In genomic region chr1:8061210-8061609, GRCh38 we compare ENCODE assay signal across 9 cellular contexts. TPM values are rescaled to one million over a fixed set of nuclear protein-coding genes. Genes with fewer than 3 reads are reported as not detected.
DNase-seq lines count a peak whose midpoint lies in the region; ATAC-seq, FAIRE-seq and TF ChIP-seq lines count a peak whose summit lies in the region.
"Had no signal": no experiment of that assay in that cellular context is flagged by ENCODE, and none has a peak within 500 bp of the region (broad histone marks: within the 10 kb centered on the region; RNA-seq: fewer than 3 reads in every experiment).

No MANE protein-coding gene starts in this region.

- H3K9ac ChIP-seq in H1 (replicated peaks in 1 of 4; ENCODE audit: extremely low read depth in 1 of 4, low read depth in 3 of 4, low read length in 3 of 4), result no peak overlapping the region

- H2BK15ac ChIP-seq in H1 (ENCODE audit: low read length), result no peak overlapping the region

- no peaks in the 10 kb centered on the region for H3K4me1 ChIP-seq in H1 (replicated peaks in 1 of 4; ENCODE audit: control insufficient read depth in 3 of 4, insufficient read depth in 4 of 4, low read length in 3 of 4)

- H3K14ac ChIP-seq in H1 (ENCODE audit: insufficient read length), result no peak overlapping the region

- H2BK12ac ChIP-seq in H1 (ENCODE audit: low read depth, low read length), result no peak overlapping the region

- CTCF ChIA-PET in AG04449 (lab: Yijun Ruan, JAX) (interaction anchor here (0.9 to 2.7 kb wide), 6 partner anchors 14 to 255 kb away, joined by 3 to 10 read pairs (median 4); no protein-coding TSS in a partner anchor), H1 (lab: Charles Lee; ENCODE audit: partially characterized antibody) (interaction anchor here (1.3 to 1.7 kb wide), 2 partner anchors 46 to 255 kb away, joined by 3 read pairs; no protein-coding TSS in a partner anchor)

- H3K9me3 ChIP-seq in H1 (ENCODE audit: insufficient read depth in 2 of 2, low read depth in 1 of 2, low read length in 1 of 2), result peaks cover 0 to 2% of the 10 kb centered on the region in 2 experiments; a peak in 1 of 4 replicates

- H2AFZ ChIP-seq in H1 (ENCODE audit: low read length), result peak overlapping the region; percentile 53; the same call in 1 of the 2 replicates

- no peak overlapping the region for H3K27ac ChIP-seq in H1 (ENCODE audit: low read depth, low read length)

- no peak overlapping the region for H3K56ac ChIP-seq in H1 (replicated peaks; ENCODE audit: insufficient read length, low read depth, low read length)

- no peak for TF ChIP-seq CTCF in AG04449 (IDR thresholded peaks at IDR 0.05; ENCODE audit: insufficient read depth, low read length, missing control alignments)
- TF ChIP-seq CTCF in LNCaP clone FGC (IDR thresholded peaks at IDR 0.05; ENCODE audit: control insufficient read depth, extremely low read depth, insufficient read depth), result no peak
- no peak for TF ChIP-seq CTCF in H1 (IDR thresholded peaks at IDR 0.05; ENCODE audit: control extremely low read depth in 1 of 3, insufficient read depth in 1 of 3, low read depth in 1 of 3, low read length in 3 of 3)

- no peak overlapping the region for H4K8ac ChIP-seq in H1 (ENCODE audit: extremely low read depth, insufficient read depth, low read length)

- TF ChIP-seq POLR2A in H1 (IDR thresholded peaks at IDR 0.05; ENCODE audit: control extremely low read depth in 1 of 2, low read depth in 2 of 2, low read length in 2 of 2), result no peak

- H2BK20ac ChIP-seq in H1 (ENCODE audit: low read length), result no peak overlapping the region

- H3K4me3 ChIP-seq in AG04449 (ENCODE audit: low read depth, low read length) (no peak overlapping the region), LNCaP clone FGC (ENCODE audit: low read depth, low read length) (no peak overlapping the region), H1 (ENCODE audit: extremely low read depth in 1 of 4, insufficient read depth in 2 of 4, low read depth in 3 of 4, low read length in 4 of 4) (no peak overlapping the region)

- H3K18ac ChIP-seq in H1 (ENCODE audit: extremely low read depth, low read length), result no peak overlapping the region

- TF ChIP-seq RAD21 in H1 (IDR thresholded peaks at IDR 0.05 in 1 of 2, conservative IDR thresholded peaks at IDR 0.05 in 1 of 2; ENCODE audit: low read depth in 2 of 2, low read length in 2 of 2), result no peak

- no peak overlapping the region for H4K5ac ChIP-seq in H1 (ENCODE audit: insufficient read length, low read depth, low read length)

- FAIRE-seq in H1 (lab: Jason Lieb, UNC), result no peak

- ATAC-seq in HG02884 (IDR thresholded peaks at IDR 0.05; ENCODE audit: unreplicated experiment), result no peak
- no peak for ATAC-seq in GM18868 (IDR thresholded peaks at IDR 0.05; ENCODE audit: unreplicated experiment)

- no peaks in the 10 kb centered on the region for H3K23me2 ChIP-seq in H1 (ENCODE audit: low read depth, low read length)

- DNase-seq in AG04449 (ENCODE audit: low read depth, low spot score) (peak; percentile 97), LNCaP clone FGC (ENCODE audit: low read depth) (peak; percentile 89), H1 (ENCODE audit: low read depth in 1 of 2, low spot score in 2 of 2) (no peak), mucosa of gallbladder (ENCODE audit: low spot score) (peak; percentile 74), SHP77 treated with DMSO at 0.1 percent for 48 hours (lab: John Stamatoyannopoulos, UW) (no peak), midbrain (lab: John Stamatoyannopoulos, UW) (no peak)
- DNase-seq: NCI-H1092 treated with DMSO at 0.1 percent for 48 hours had no signal

- POLR2A ChIA-PET in AG04449 (lab: Yijun Ruan, JAX) (interaction anchor here (1.1 to 1.6 kb wide), 5 partner anchors 16 to 36 kb away, joined by 3 to 8 read pairs (median 4); no protein-coding TSS in a partner anchor), H1 (lab: Charles Lee; ENCODE audit: partially characterized antibody) (no interaction called here)

- H3K4ac ChIP-seq in H1 (replicated peaks; ENCODE audit: insufficient read length, low read depth, low read length), result no peak overlapping the region

- no peaks in the 10 kb centered on the region for H3K36me3 ChIP-seq in H1 (ENCODE audit: control insufficient read depth in 2 of 4, insufficient read depth in 4 of 4, low read length in 3 of 4)

- no peaks in the 10 kb centered on the region for H3K79me2 ChIP-seq in H1 (ENCODE audit: control insufficient read depth in 1 of 2, insufficient read depth in 2 of 2, low read length in 2 of 2)

- TF ChIP-seq EP300 in H1 (IDR thresholded peaks at IDR 0.05; ENCODE audit: borderline replicate concordance in 1 of 2, low read depth in 2 of 2, low read length in 2 of 2), result no peak

- H3K4me2 ChIP-seq in H1 (ENCODE audit: insufficient read depth in 1 of 2, low read depth in 2 of 2, low read length in 2 of 2), result no peak overlapping the region

- H2BK120ac ChIP-seq in H1 (replicated peaks; ENCODE audit: low read depth, low read length), result no peak overlapping the region

- H3K27me3 ChIP-seq in H1 (replicated peaks in 1 of 4; ENCODE audit: control insufficient read depth in 3 of 4, extremely low read depth in 1 of 4, insufficient read depth in 3 of 4, low read length in 3 of 4), result no peaks in the 10 kb centered on the region

- H2BK5ac ChIP-seq in H1 (ENCODE audit: low read depth, low read length), result no peak overlapping the region

- H3K79me1 ChIP-seq in H1 (ENCODE audit: low read depth, low read length), result no peaks in the 10 kb centered on the region

- no peak overlapping the region for H2AK5ac ChIP-seq in H1 (ENCODE audit: low read depth, low read length)

- H3K23ac ChIP-seq in H1 (ENCODE audit: insufficient read length), result no peak overlapping the region

- H4K91ac ChIP-seq in H1 (replicated peaks; ENCODE audit: insufficient read length, low read length), result no peak overlapping the region

- no peaks in the 10 kb centered on the region for H4K20me1 ChIP-seq in H1 (replicated peaks in 1 of 2; ENCODE audit: control insufficient read depth in 1 of 2, insufficient read depth in 2 of 2, low read length in 2 of 2)

TF ChIP-seq in H1, 55 proteins besides CTCF, POLR2A, EP300 and RAD21:
- TF ChIP-seq ATF3 (IDR thresholded peaks at IDR 0.05; ENCODE audit: insufficient read depth, low read depth, low read length), result no peak
- TF ChIP-seq MAX (IDR thresholded peaks at IDR 0.05), result no peak
- TF ChIP-seq KDM1A (IDR thresholded peaks at IDR 0.05; ENCODE audit: borderline replicate concordance, low read length), result no peak
- TF ChIP-seq TCF12 (IDR thresholded peaks at IDR 0.05; ENCODE audit: low read depth, low read length), result no peak
- TF ChIP-seq SUZ12 (IDR thresholded peaks at IDR 0.05; ENCODE audit: low read length), result no peak
- TF ChIP-seq CHD1 (IDR thresholded peaks at IDR 0.05; ENCODE audit: low read depth, low read length), result no peak
- TF ChIP-seq PHF8 (conservative IDR thresholded peaks at IDR 0.05; ENCODE audit: low read depth, low read length), result no peak
- TF ChIP-seq POLR2AphosphoS5 (IDR thresholded peaks at IDR 0.05; ENCODE audit: low read depth, low read length), result no peak
- no peak for TF ChIP-seq GABPA (IDR thresholded peaks at IDR 0.05; ENCODE audit: borderline replicate concordance, insufficient read depth, low read length)
- no peak for TF ChIP-seq ASH2L (IDR thresholded peaks at IDR 0.05; ENCODE audit: low read length)
- no peak for TF ChIP-seq NRF1 (IDR thresholded peaks at IDR 0.05; ENCODE audit: low read depth, low read length)
- no peak for TF ChIP-seq ZNF274 (IDR thresholded peaks at IDR 0.05; ENCODE audit: borderline replicate concordance, extremely low read depth, low read length)
- no peak for TF ChIP-seq SP2 (IDR thresholded peaks at IDR 0.05; ENCODE audit: low read length)
- no peak for TF ChIP-seq BCL11A (IDR thresholded peaks at IDR 0.05; ENCODE audit: low read depth in 2 of 2, low read length in 2 of 2)
- TF ChIP-seq SAP30 (IDR thresholded peaks at IDR 0.05; ENCODE audit: insufficient read depth, insufficient replicate concordance, low read length), result no peak
- TF ChIP-seq HDAC2 (IDR thresholded peaks at IDR 0.05; ENCODE audit: borderline replicate concordance in 1 of 2, low read depth in 2 of 2, low read length in 2 of 2), result no peak
- TF ChIP-seq RFX5 (IDR thresholded peaks at IDR 0.05; ENCODE audit: borderline replicate concordance, low read depth, low read length), result no peak
- no peak for TF ChIP-seq CREB1 (IDR thresholded peaks at IDR 0.05)
- no peak for TF ChIP-seq YY1 (IDR thresholded peaks at IDR 0.05; ENCODE audit: low read depth, low read length)
- no peak for TF ChIP-seq CEBPB (IDR thresholded peaks at IDR 0.05; ENCODE audit: low read depth, low read length)

RNA-seq across cellular contexts. Expression of gene ERRFI1, which starts 35.1 kb away (rescaled TPM):
- 46.1 TPM in 2 replicates for total RNA-seq in H1 (2021; fragmentation: NEBNext Ultra II Directional; extraction: Animal tissue kit (Norgen Biotek cat#: 25700))
- 18.2 and 23.4 TPM in 2 replicates for polyA plus RNA-seq in H1 (2011; rRNA removed)
- polyA plus RNA-seq in H1 (2011; cell fraction: cytosol; rRNA removed), result 20.6 TPM
- 12.9 TPM for polyA plus RNA-seq in H1 (2011; cell fraction: nucleus; rRNA removed)
- polyA plus RNA-seq in H1 (2012, experiment 1 of 2), result 18.2 to 29.2 TPM (median 23.7 TPM) in 4 replicates
- polyA plus RNA-seq in H1 (2012, experiment 2 of 2), result 6.5 TPM
- polyA plus RNA-seq in H1 (2013, experiment 1 of 2), result 43.2 TPM
- 43.3 TPM for polyA plus RNA-seq in H1 (2013, experiment 2 of 2)
- 17.3 and 18.7 TPM in 2 replicates for polyA minus RNA-seq in H1 (2011; rRNA and poly(A)+ RNA removed)
- polyA minus RNA-seq in H1 (2011; cell fraction: cytosol; rRNA and poly(A)+ RNA removed), result 9.9 TPM
- polyA minus RNA-seq in H1 (2011; cell fraction: nucleus; rRNA and poly(A)+ RNA removed), result 16.3 TPM
- total RNA-seq in mucosa of gallbladder, result 76.8 TPM

Comparison
In these comparisons a context has a peak if more than half of its experiments do, and no peak if none do; other contexts are left out.
1. DNase-seq: peak in AG04449 (single experiment), LNCaP clone FGC (single experiment) and mucosa of gallbladder (single experiment); none in H1 (0 of 2), SHP77 treated with DMSO at 0.1 percent for 48 hours (single experiment) and midbrain (single experiment).